16 cellular contexts compared by ENCODE assay signal in genomic region chr11:112520293-112520692, GRCh38.
A peak's percentile ranks its signal among the peaks of the same experiment; 100 is the strongest.
DNase-seq lines count a peak whose midpoint lies in the region; ATAC-seq and TF ChIP-seq lines count a peak whose summit lies in the region.
"Had no signal": no experiment of that assay in that cellular context is flagged by ENCODE, and none has a peak within 500 bp of the region (broad histone marks: within the 10 kb centered on the region; RNA-seq: fewer than 3 reads in every experiment).

No MANE protein-coding gene starts in this region.

- H3K4me3 ChIP-seq in endodermal cell (ENCODE audit: low read length), result no peak overlapping the region
- no peak overlapping the region for H3K4me3 ChIP-seq in spleen
- H3K4me3 ChIP-seq: BLaER1, GM23248 had no signal

- H3K27ac ChIP-seq in endodermal cell (ENCODE audit: low read depth, low read length), result no peak overlapping the region
- H3K27ac ChIP-seq in spleen, result no peak overlapping the region
- H3K27ac ChIP-seq in substantia nigra (ENCODE audit: low read depth, low read length, poor library complexity, severe bottlenecking), result no peak overlapping the region
- H3K27ac ChIP-seq: BLaER1, GM23248 had no signal

- CTCF ChIA-PET in activated CD4-positive, alpha-beta T cell treated with anti-CD3 and anti-CD28 coated beads for 36 hours (lab: Charles Lee), result interaction anchor here (1.2 to 1.9 kb wide), 3 partner anchors 9 to 17 kb away, joined by 3 to 7 read pairs (median 3); no protein-coding TSS in a partner anchor
- CTCF ChIA-PET in activated CD8-positive, alpha-beta T cell treated with anti-CD3 and anti-CD28 coated beads for 36 hours (lab: Charles Lee), result no interaction called here

- intact Hi-C loops in activated CD4-positive, alpha-beta T cell treated with anti-CD3 and anti-CD28 coated beads for 36 hours (cut with DNase I, micrococcal nuclease), result no loop called here
- intact Hi-C loops in spleen (cut with DNase I; ENCODE audit: low total_unique reads), result no loop called here
- intact Hi-C loops in activated CD8-positive, alpha-beta T cell treated with anti-CD3 and anti-CD28 coated beads for 36 hours (cut with micrococcal nuclease), result no loop called here

- H3K4me1 Mint-ChIP-seq in activated CD4-positive, alpha-beta T cell treated with anti-CD3 and anti-CD28 coated beads for 36 hours, result peaks cover 24% of the 10 kb centered on the region
- peaks cover 6% of the 10 kb centered on the region for H3K4me1 Mint-ChIP-seq in endodermal cell
- no peaks in the 10 kb centered on the region for H3K4me1 Mint-ChIP-seq in activated CD8-positive, alpha-beta T cell treated with anti-CD3 and anti-CD28 coated beads for 36 hours (ENCODE audit: low read depth)

- peaks cover 4% of the 10 kb centered on the region for H3K9me3 Mint-ChIP-seq in activated CD4-positive, alpha-beta T cell treated with anti-CD3 and anti-CD28 coated beads for 36 hours (ENCODE audit: low read depth)
- peaks cover 4% of the 10 kb centered on the region for H3K9me3 Mint-ChIP-seq in endodermal cell
- no peaks in the 10 kb centered on the region for H3K9me3 Mint-ChIP-seq in activated CD8-positive, alpha-beta T cell treated with anti-CD3 and anti-CD28 coated beads for 36 hours

- POLR2A ChIA-PET in activated CD4-positive, alpha-beta T cell treated with anti-CD3 and anti-CD28 coated beads for 36 hours (lab: Charles Lee), result no interaction called here
- POLR2A ChIA-PET in activated CD8-positive, alpha-beta T cell treated with anti-CD3 and anti-CD28 coated beads for 36 hours (lab: Charles Lee), result no interaction called here

- DNase-seq in activated CD4-positive, alpha-beta T cell treated with anti-CD3 and anti-CD28 coated beads for 36 hours, result no peak
- no peak for DNase-seq in activated CD4-positive, alpha-beta T cell treated with anti-CD3 and anti-CD28 coated beads, Interleukin-2, amount 50 U/mL, for 4 hours
- peak; percentile 2 for DNase-seq in NAMALWA (ENCODE audit: low spot score)
- peak; percentile 16 for DNase-seq in NCI-H69 (lab: John Stamatoyannopoulos, UW)
- DNase-seq in endodermal cell, result peak; percentile 24
- no peak for DNase-seq in spleen
- DNase-seq in activated CD8-positive, alpha-beta T cell treated with anti-CD3 and anti-CD28 coated beads for 36 hours, result no peak
- DNase-seq in substantia nigra (lab: John Stamatoyannopoulos, UW), result no peak
- DNase-seq: 8988T; AML-193; Caco-2; CD8-positive, alpha-beta memory T cell; GF-D8; GM23248; IMR-90 had no signal

- no peak for TF ChIP-seq CTCF in endodermal cell (conservative IDR thresholded peaks at IDR 0.05)
- no peak for TF ChIP-seq CTCF in spleen (IDR thresholded peaks at IDR 0.05 in 8 of 11, conservative IDR thresholded peaks at IDR 0.05 in 3 of 11)
- no peak for TF ChIP-seq CTCF in activated CD8-positive, alpha-beta T cell treated with anti-CD3 and anti-CD28 coated beads for 36 hours (IDR thresholded peaks at IDR 0.05)

- H3K27me3 ChIP-seq in endodermal cell (ENCODE audit: control insufficient read depth, insufficient read depth, low read length, poor library complexity, severe bottlenecking) (no peaks in the 10 kb centered on the region), spleen (replicated peaks in 1 of 7) (no peaks in the 10 kb centered on the region)
- H3K27me3 ChIP-seq: BLaER1 had no signal

- no peaks in the 10 kb centered on the region for H3K36me3 ChIP-seq in endodermal cell (ENCODE audit: control insufficient read depth, insufficient read depth, low read length)
- H3K36me3 ChIP-seq in spleen, result no peaks in the 10 kb centered on the region
- H3K36me3 ChIP-seq: BLaER1 had no signal

- no peak overlapping the region for H3K9ac ChIP-seq in endodermal cell (ENCODE audit: extremely low read depth, low read length, poor library complexity, severe bottlenecking)
- H3K9ac ChIP-seq: BLaER1, GM23248 had no signal

- H3K36me3 Mint-ChIP-seq in activated CD4-positive, alpha-beta T cell treated with anti-CD3 and anti-CD28 coated beads for 36 hours (ENCODE audit: low read depth), result no peaks in the 10 kb centered on the region
- no peaks in the 10 kb centered on the region for H3K36me3 Mint-ChIP-seq in endodermal cell (ENCODE audit: low read depth)
- no peaks in the 10 kb centered on the region for H3K36me3 Mint-ChIP-seq in activated CD8-positive, alpha-beta T cell treated with anti-CD3 and anti-CD28 coated beads for 36 hours (ENCODE audit: low read depth)
- H3K36me3 Mint-ChIP-seq: CD8-positive, alpha-beta memory T cell had no signal

- WGBS in endodermal cell (ENCODE audit: insufficient coverage in 1 of 2, insufficient read length in 1 of 2), 2 experiments, result 81 to 85% methylated on average over 1 of the region's 1 CpG
- WGBS in spleen, 5 donors, result 39 to 58% (median 39%) methylated on average over 1 of the region's 1 CpG

- no peak for TF ChIP-seq POLR2A in spleen (IDR thresholded peaks at IDR 0.05)

- no peak overlapping the region for H3K27ac Mint-ChIP-seq in activated CD4-positive, alpha-beta T cell treated with anti-CD3 and anti-CD28 coated beads for 36 hours
- no peak overlapping the region for H3K27ac Mint-ChIP-seq in endodermal cell
- H3K27ac Mint-ChIP-seq in activated CD8-positive, alpha-beta T cell treated with anti-CD3 and anti-CD28 coated beads for 36 hours, result no peak overlapping the region
- H3K27ac Mint-ChIP-seq: CD8-positive, alpha-beta memory T cell had no signal

- H3K4me1 ChIP-seq in endodermal cell (ENCODE audit: control insufficient read depth, insufficient read depth, low read length) (no peaks in the 10 kb centered on the region), spleen (peaks cover 0 to 25% (median 15%) of the 10 kb centered on the region in 6 donors)
- H3K4me1 ChIP-seq: Caco-2 had no signal

- ATAC-seq in activated CD4-positive, alpha-beta T cell treated with anti-CD3 and anti-CD28 coated beads for 36 hours, result peak; percentile 44
- no peak for ATAC-seq in activated CD8-positive, alpha-beta T cell treated with anti-CD3 and anti-CD28 coated beads for 36 hours

- H3K9me3 ChIP-seq in endodermal cell (ENCODE audit: control insufficient read depth, low read length) (no peaks in the 10 kb centered on the region), spleen (no peaks in the 10 kb centered on the region)
- H3K9me3 ChIP-seq: BLaER1, Caco-2 had no signal

- H3K27me3 Mint-ChIP-seq in activated CD4-positive, alpha-beta T cell treated with anti-CD3 and anti-CD28 coated beads for 36 hours, result no peaks in the 10 kb centered on the region
- H3K27me3 Mint-ChIP-seq in endodermal cell (ENCODE audit: insufficient read depth), result peaks cover 7% of the 10 kb centered on the region
- peaks cover 5% of the 10 kb centered on the region for H3K27me3 Mint-ChIP-seq in activated CD8-positive, alpha-beta T cell treated with anti-CD3 and anti-CD28 coated beads for 36 hours

- H3K4me3 Mint-ChIP-seq in activated CD4-positive, alpha-beta T cell treated with anti-CD3 and anti-CD28 coated beads for 36 hours, result no peak overlapping the region
- H3K4me3 Mint-ChIP-seq in endodermal cell, result no peak overlapping the region
- no peak overlapping the region for H3K4me3 Mint-ChIP-seq in activated CD8-positive, alpha-beta T cell treated with anti-CD3 and anti-CD28 coated beads for 36 hours
- H3K4me3 Mint-ChIP-seq: CD8-positive, alpha-beta memory T cell had no signal

Comparison
In these comparisons a context has a peak if more than half of its experiments do, and no peak if none do; other contexts are left out.
1. DNase-seq: peak in NAMALWA (single experiment), NCI-H69 (single experiment) and endodermal cell (single experiment); none in activated CD4-positive, alpha-beta T cell treated with anti-CD3 and anti-CD28 coated beads for 36 hours (single experiment), activated CD4-positive, alpha-beta T cell treated with anti-CD3 and anti-CD28 coated beads, Interleukin-2, amount 50 U/mL, for 4 hours (0 of 2), spleen (single experiment), activated CD8-positive, alpha-beta T cell treated with anti-CD3 and anti-CD28 coated beads for 36 hours (single experiment) and substantia nigra (0 of 49).